In genomic region chr2:30222636-30223360, GRCh38 we compare ENCODE assay signal across 15 cellular contexts. TPM values are rescaled to one million over a fixed set of nuclear protein-coding genes. Genes with fewer than 3 reads are reported as not detected.
A peak's percentile ranks its signal among the peaks of the same experiment; 100 is the strongest.
DNase-seq lines count a peak whose midpoint lies in the region; ATAC-seq and TF ChIP-seq lines count a peak whose summit lies in the region.
"Had no signal": no experiment of that assay in that cellular context is flagged by ENCODE, and none has a peak within 500 bp of the region (broad histone marks: within the 10 kb centered on the region; RNA-seq: fewer than 3 reads in every experiment).

No MANE protein-coding gene starts in this region.

- no peak for ATAC-seq in CD8-positive, alpha-beta T cell
- no peak for ATAC-seq in activated CD8-positive, alpha-beta T cell treated with anti-CD3 and anti-CD28 coated beads, Interleukin-2, amount 10 ng/mL, durations not matched to agents 7 days and 5 days
- ATAC-seq in natural killer cell treated with Interleukin-12 subunit alpha and Interleukin-12 subunit beta and Interleukin-15 and Interleukin-18, amount 100 ng/mL, for 72 hours, result no peak
- ATAC-seq in GM19035 (IDR thresholded peaks at IDR 0.05; ENCODE audit: unreplicated experiment), result no peak

- CTCF ChIA-PET in CD8-positive, alpha-beta T cell (lab: Charles Lee), result interaction anchor here (1.5 to 25.2 kb wide), 4 partner anchors 12 to 489 kb away, joined by 4 to 347 read pairs (median 12); no protein-coding TSS in a partner anchor
- CTCF ChIA-PET in activated CD8-positive, alpha-beta T cell treated with anti-CD3 and anti-CD28 coated beads, Interleukin-2, amount 10 ng/mL, durations not matched to agents 7 days and 5 days (lab: Charles Lee), result interaction anchor here (0.6 to 18.8 kb wide), 10 partner anchors 9 to 1413 kb away, joined by 3 to 268 read pairs (median 6); no protein-coding TSS in a partner anchor
- CTCF ChIA-PET in Caco-2 (lab: Charles Lee), result no interaction called here

- H3K27me3 ChIP-seq in BLaER1 (no peaks in the 10 kb centered on the region), Caco-2 (replicated peaks; ENCODE audit: control insufficient read depth, insufficient read depth, low read length) (no peaks in the 10 kb centered on the region)
- H3K27me3 ChIP-seq in CD8-positive, alpha-beta T cell (ENCODE audit: insufficient read depth, low read length), result no peaks in the 10 kb centered on the region
- H3K27me3 ChIP-seq: MG63, SJSA1 had no signal

- H3K27ac ChIP-seq in BLaER1, result peak overlapping the region; percentile 92
- peak overlapping the region; percentile 78 for H3K27ac ChIP-seq in CD8-positive, alpha-beta T cell (ENCODE audit: low read depth, low read length)
- H3K27ac ChIP-seq: SJSA1 had no signal

- intact Hi-C loops in CD8-positive, alpha-beta T cell (cut with DNase I, micrococcal nuclease), result loop anchor here in 1 of 2 experiments (5.0 kb wide), 1 partner anchor 55 kb away; no protein-coding TSS in a partner anchor
- intact Hi-C loops in Caco-2 (cut with micrococcal nuclease; ENCODE audit: unreplicated experiment), result no loop called here

- no peak overlapping the region for H3K4me3 ChIP-seq in BLaER1
- no peak overlapping the region for H3K4me3 ChIP-seq in CD8-positive, alpha-beta T cell (ENCODE audit: low read depth, low read length)
- no peak overlapping the region for H3K4me3 ChIP-seq in Caco-2 (ENCODE audit: low read depth, low read length)
- H3K4me3 ChIP-seq: MG63, SJSA1 had no signal

- no peaks in the 10 kb centered on the region for H3K9me3 Mint-ChIP-seq in CD8-positive, alpha-beta T cell
- H3K9me3 Mint-ChIP-seq in activated CD8-positive, alpha-beta T cell treated with anti-CD3 and anti-CD28 coated beads, Interleukin-2, amount 10 ng/mL, durations not matched to agents 7 days and 5 days (ENCODE audit: insufficient read depth), result no peaks in the 10 kb centered on the region
- H3K9me3 Mint-ChIP-seq in natural killer cell treated with Interleukin-12 subunit alpha and Interleukin-12 subunit beta and Interleukin-15 and Interleukin-18, amount 100 ng/mL, for 72 hours, result no peaks in the 10 kb centered on the region
- H3K9me3 Mint-ChIP-seq in Caco-2 (ENCODE audit: unreplicated experiment), result no peaks in the 10 kb centered on the region

- no peaks in the 10 kb centered on the region for H4K20me1 ChIP-seq in BLaER1

- BruUV-seq in Caco-2 (replicated peaks; lab: Mats Ljungman, UMichigan), result no TSS peak

- POLR2A ChIA-PET in CD8-positive, alpha-beta T cell (lab: Charles Lee), result interaction anchor here (1.1 to 5.9 kb wide), 3 partner anchors 10 to 76 kb away, joined by 3 to 54 read pairs (median 3); partner anchors contain the start of genes LBH and YPEL5
- POLR2A ChIA-PET in activated CD8-positive, alpha-beta T cell treated with anti-CD3 and anti-CD28 coated beads, Interleukin-2, amount 10 ng/mL, durations not matched to agents 7 days and 5 days (lab: Charles Lee), result interaction anchor here (0.9 to 3.8 kb wide), 3 partner anchors 10 to 75 kb away, joined by 3 to 13 read pairs (median 4); no protein-coding TSS in a partner anchor
- POLR2A ChIA-PET in Caco-2 (lab: Charles Lee), result no interaction called here

- H3K4me2 ChIP-seq in BLaER1, result peak overlapping the region; percentile 93

- H3K9me3 ChIP-seq in BLaER1 (no peaks in the 10 kb centered on the region), Caco-2 (no peaks in the 10 kb centered on the region)
- H3K9me3 ChIP-seq in CD8-positive, alpha-beta T cell (ENCODE audit: low read length), result no peaks in the 10 kb centered on the region
- H3K9me3 ChIP-seq: MG63, SJSA1 had no signal

- H3K4me1 Mint-ChIP-seq in CD8-positive, alpha-beta T cell (ENCODE audit: low read depth), result peaks cover 67% of the 10 kb centered on the region
- peaks cover 58% of the 10 kb centered on the region for H3K4me1 Mint-ChIP-seq in activated CD8-positive, alpha-beta T cell treated with anti-CD3 and anti-CD28 coated beads, Interleukin-2, amount 10 ng/mL, durations not matched to agents 7 days and 5 days (ENCODE audit: low read depth)
- H3K4me1 Mint-ChIP-seq in natural killer cell treated with Interleukin-12 subunit alpha and Interleukin-12 subunit beta and Interleukin-15 and Interleukin-18, amount 100 ng/mL, for 72 hours (ENCODE audit: low read depth in 2 of 2), result peaks cover 67 to 70% of the 10 kb centered on the region in 2 donors
- peaks cover 52% of the 10 kb centered on the region for H3K4me1 Mint-ChIP-seq in Caco-2 (ENCODE audit: low read depth, unreplicated experiment)

- H3K27ac Mint-ChIP-seq in CD8-positive, alpha-beta T cell, result peak overlapping the region; percentile 100
- peak overlapping the region; percentile 71 for H3K27ac Mint-ChIP-seq in activated CD8-positive, alpha-beta T cell treated with anti-CD3 and anti-CD28 coated beads, Interleukin-2, amount 10 ng/mL, durations not matched to agents 7 days and 5 days
- H3K27ac Mint-ChIP-seq in natural killer cell treated with Interleukin-12 subunit alpha and Interleukin-12 subunit beta and Interleukin-15 and Interleukin-18, amount 100 ng/mL, for 72 hours, result peak overlapping the region; percentile 99 to 100
- no peak overlapping the region for H3K27ac Mint-ChIP-seq in Caco-2 (ENCODE audit: unreplicated experiment)

- no peaks in the 10 kb centered on the region for H3K27me3 Mint-ChIP-seq in CD8-positive, alpha-beta T cell (ENCODE audit: low read depth)
- no peaks in the 10 kb centered on the region for H3K27me3 Mint-ChIP-seq in activated CD8-positive, alpha-beta T cell treated with anti-CD3 and anti-CD28 coated beads, Interleukin-2, amount 10 ng/mL, durations not matched to agents 7 days and 5 days (ENCODE audit: low read depth)
- H3K27me3 Mint-ChIP-seq in natural killer cell treated with Interleukin-12 subunit alpha and Interleukin-12 subunit beta and Interleukin-15 and Interleukin-18, amount 100 ng/mL, for 72 hours, result no peaks in the 10 kb centered on the region
- no peaks in the 10 kb centered on the region for H3K27me3 Mint-ChIP-seq in Caco-2 (ENCODE audit: insufficient read depth, unreplicated experiment)

- no peaks in the 10 kb centered on the region for H3K36me3 ChIP-seq in BLaER1
- H3K36me3 ChIP-seq in CD8-positive, alpha-beta T cell (ENCODE audit: insufficient read depth, low read length), result no peaks in the 10 kb centered on the region
- no peaks in the 10 kb centered on the region for H3K36me3 ChIP-seq in Caco-2 (ENCODE audit: control insufficient read depth, insufficient read depth, low read length)
- H3K36me3 ChIP-seq: MG63, SJSA1 had no signal

- DNase-seq in CD8-positive, alpha-beta T cell, result no peak
- DNase-seq in activated CD8-positive, alpha-beta T cell treated with anti-CD3 and anti-CD28 coated beads, Interleukin-2, amount 10 ng/mL, durations not matched to agents 7 days and 5 days, result no peak
- no peak for DNase-seq in natural killer cell treated with Interleukin-12 subunit alpha and Interleukin-12 subunit beta and Interleukin-15 and Interleukin-18, amount 100 ng/mL, for 72 hours (ENCODE audit: low spot score)
- DNase-seq in NCI-H774 (lab: John Stamatoyannopoulos, UW) (no peak), Caco-2 (no peak)
- DNase-seq: H7, hippocampal formation, MG63, NCI-H2029, NCI-H510A treated with DMSO at 0.1 percent for 48 hours, OCI-M1, substantia nigra had no signal

- peak overlapping the region; percentile 99 for H3K4me3 Mint-ChIP-seq in CD8-positive, alpha-beta T cell
- no peak overlapping the region for H3K4me3 Mint-ChIP-seq in activated CD8-positive, alpha-beta T cell treated with anti-CD3 and anti-CD28 coated beads, Interleukin-2, amount 10 ng/mL, durations not matched to agents 7 days and 5 days
- peak overlapping the region; percentile 98 for H3K4me3 Mint-ChIP-seq in natural killer cell treated with Interleukin-12 subunit alpha and Interleukin-12 subunit beta and Interleukin-15 and Interleukin-18, amount 100 ng/mL, for 72 hours
- H3K4me3 Mint-ChIP-seq in Caco-2 (ENCODE audit: unreplicated experiment), result no peak overlapping the region

- no peak overlapping the region for H3K9ac ChIP-seq in BLaER1

- no peak for TF ChIP-seq CTCF in CD8-positive, alpha-beta T cell (IDR thresholded peaks at IDR 0.05)
- no peak for TF ChIP-seq CTCF in Caco-2 (IDR thresholded peaks at IDR 0.05; ENCODE audit: insufficient read depth in 1 of 2, low read depth in 1 of 2, low read length in 1 of 2, severe bottlenecking in 1 of 2, unreplicated experiment in 1 of 2)

- H3K36me3 Mint-ChIP-seq in CD8-positive, alpha-beta T cell, result peaks cover 3% of the 10 kb centered on the region
- H3K36me3 Mint-ChIP-seq in activated CD8-positive, alpha-beta T cell treated with anti-CD3 and anti-CD28 coated beads, Interleukin-2, amount 10 ng/mL, durations not matched to agents 7 days and 5 days (ENCODE audit: low read depth), result no peaks in the 10 kb centered on the region
- no peaks in the 10 kb centered on the region for H3K36me3 Mint-ChIP-seq in natural killer cell treated with Interleukin-12 subunit alpha and Interleukin-12 subunit beta and Interleukin-15 and Interleukin-18, amount 100 ng/mL, for 72 hours
- peaks cover 9% of the 10 kb centered on the region for H3K36me3 Mint-ChIP-seq in Caco-2 (ENCODE audit: insufficient read depth, unreplicated experiment)

- H3K4me1 ChIP-seq in BLaER1 (peaks cover 54% of the 10 kb centered on the region), Caco-2 (peaks cover 51% of the 10 kb centered on the region)
- peaks cover 62% of the 10 kb centered on the region for H3K4me1 ChIP-seq in CD8-positive, alpha-beta T cell (ENCODE audit: insufficient read depth, low read length)

RNA-seq across cellular contexts. Expression of gene LBH, which starts 8.5 kb away (rescaled TPM):
- total RNA-seq in CD8-positive, alpha-beta T cell, result 100 to 1,000 TPM; 127 to 133 TPM
- 100 to 1,000 TPM in 1 of 2 experiments, 10 to 100 TPM in 1; 97.0 to 100 TPM for total RNA-seq in activated CD8-positive, alpha-beta T cell treated with anti-CD3 and anti-CD28 coated beads, Interleukin-2, amount 10 ng/mL, durations not matched to agents 7 days and 5 days
- 1,000 to 10,000 TPM in 1 of 2 donors, 100 to 1,000 TPM in 1; 206 to 1,155 TPM for total RNA-seq in natural killer cell treated with Interleukin-12 subunit alpha and Interleukin-12 subunit beta and Interleukin-15 and Interleukin-18, amount 100 ng/mL, for 72 hours
- total RNA-seq in Caco-2 (2022), result 126 and 159 TPM in 2 replicates

Comparison
In these comparisons a context has a peak if more than half of its experiments do, and no peak if none do; other contexts are left out.
1. H3K4me3 Mint-ChIP-seq: peak in CD8-positive, alpha-beta T cell (single experiment) and natural killer cell treated with Interleukin-12 subunit alpha and Interleukin-12 subunit beta and Interleukin-15 and Interleukin-18, amount 100 ng/mL, for 72 hours (single experiment); none in activated CD8-positive, alpha-beta T cell treated with anti-CD3 and anti-CD28 coated beads, Interleukin-2, amount 10 ng/mL, durations not matched to agents 7 days and 5 days (single experiment) and Caco-2 (single experiment).